15 cellular contexts compared by ENCODE assay signal in the genomic region with DNA sequence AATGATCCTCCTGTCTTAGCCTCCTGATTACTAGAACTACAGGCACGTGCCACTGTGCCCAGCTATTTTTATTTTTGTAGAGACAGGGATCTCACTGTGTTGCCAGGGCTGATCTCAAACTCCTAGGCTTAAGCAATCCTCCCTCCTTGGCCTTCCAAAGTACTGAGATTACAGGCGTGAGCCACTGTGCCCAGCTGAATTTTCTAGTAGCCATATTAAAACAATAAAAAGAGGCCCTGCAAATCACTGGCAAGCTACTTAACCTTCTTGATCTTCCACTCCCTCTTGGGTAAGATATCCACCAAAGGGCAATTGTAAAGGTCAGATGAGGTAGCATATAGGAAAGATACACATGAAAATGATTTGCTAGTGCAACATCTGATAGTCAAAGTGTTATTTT.
DNase-seq lines count a peak whose midpoint lies in the region; ATAC-seq and TF ChIP-seq lines count a peak whose summit lies in the region.
"Had no signal": no experiment of that assay in that cellular context is flagged by ENCODE, and none has a peak within 500 bp of the region (broad histone marks: within the 10 kb centered on the region; RNA-seq: fewer than 3 reads in every experiment).

No MANE protein-coding gene starts in this region.

- H3K27ac ChIP-seq in right atrium auricular region: peak overlapping the region in 1 of 2 donors; percentile 70
- H3K27ac ChIP-seq in coronary artery: peak overlapping the region; percentile 27 to 85
- no peak overlapping the region for H3K27ac ChIP-seq in aorta (ENCODE audit: low read depth in 1 of 2, low read length in 2 of 2)

- H3K27me3 ChIP-seq in right atrium auricular region (no peaks in the 10 kb centered on the region), aorta (ENCODE audit: control insufficient read depth in 1 of 2, insufficient read depth in 2 of 2, low read length in 1 of 2) (no peaks in the 10 kb centered on the region)
- H3K27me3 ChIP-seq: thyroid gland had no signal

- DNase-seq in left cardiac atrium (no peak), right atrium auricular region (ENCODE audit: low spot score) (no peak), coronary artery (ENCODE audit: low spot score) (no peak), nephron progenitor cell (no peak), aorta (no peak)
- no peak for DNase-seq in stimulated activated CD8-positive, alpha-beta memory T cell treated with anti-CD3 and anti-CD28 coated beads, Interleukin-4, amount 100 ng/mL, for 48 hours
- no peak for DNase-seq in NK-92 treated with Interleukin-12 subunit alpha and Interleukin-12 subunit beta, amount 100 ng/mL, for 24 hours (lab: John Stamatoyannopoulos, UW)
- DNase-seq: activated CD4-positive, alpha-beta T cell treated with anti-CD3 and anti-CD28 coated beads, Interleukin-2, amount 50 U/mL, for 4 hours; effector CD8-positive, alpha-beta T cell; NCI-H1105 treated with DMSO at 0.1 percent for 48 hours; NCI-H510A; stimulated activated CD4-positive, alpha-beta T cell treated with anti-CD3 and anti-CD28 coated beads, Interleukin-12 subunit alpha, Interleukin-12 subunit beta, amount 100 ng/mL, for 4 hours; T-helper 9 cell had no signal

- H3K36me3 ChIP-seq in right atrium auricular region (no peaks in the 10 kb centered on the region), aorta (ENCODE audit: control insufficient read depth in 1 of 2, insufficient read depth in 2 of 2, low read length in 1 of 2) (no peaks in the 10 kb centered on the region)
- H3K36me3 ChIP-seq: thyroid gland had no signal

- peak; percentile 20 to 40 for ATAC-seq in left cardiac atrium
- peak; percentile 26 for ATAC-seq in aorta (ENCODE audit: low FRiP score)
- ATAC-seq in GM21737 (IDR thresholded peaks at IDR 0.05; ENCODE audit: unreplicated experiment): no peak

- H3K9me3 ChIP-seq in right atrium auricular region: no peaks in the 10 kb centered on the region
- H3K9me3 ChIP-seq in aorta (ENCODE audit: control insufficient read depth, low read length): no peaks in the 10 kb centered on the region
- H3K9me3 ChIP-seq: thyroid gland had no signal

- no peaks in the 10 kb centered on the region for H3K9me3 Mint-ChIP-seq in nephron progenitor cell

- no peak overlapping the region for H3K4me3 ChIP-seq in right atrium auricular region
- no peak overlapping the region for H3K4me3 ChIP-seq in coronary artery
- no peak overlapping the region for H3K4me3 ChIP-seq in aorta (ENCODE audit: low read length in 2 of 2)
- H3K4me3 ChIP-seq: thyroid gland had no signal

- H3K4me1 Mint-ChIP-seq in nephron progenitor cell: peaks cover 41% of the 10 kb centered on the region

- no peak overlapping the region for H3K4me3 Mint-ChIP-seq in nephron progenitor cell

- H3K27ac Mint-ChIP-seq in nephron progenitor cell: peak overlapping the region; percentile 96

- H3K36me3 Mint-ChIP-seq in nephron progenitor cell (ENCODE audit: low read depth): no peaks in the 10 kb centered on the region

- intact Hi-C loops in left cardiac atrium (cut with DNase I): no loop called here
- intact Hi-C loops in aorta (cut with DNase I): no loop called here

- H3K4me1 ChIP-seq in right atrium auricular region (peaks cover 0 to 14% of the 10 kb centered on the region in 2 donors), aorta (ENCODE audit: control insufficient read depth in 1 of 2, insufficient read depth in 2 of 2, low read length in 2 of 2) (peaks cover 0 to 2% of the 10 kb centered on the region in 2 donors)

- TF ChIP-seq CTCF in right atrium auricular region (IDR thresholded peaks at IDR 0.05) (no peak), coronary artery (IDR thresholded peaks at IDR 0.05) (no peak), nephron progenitor cell (IDR thresholded peaks at IDR 0.05) (no peak)

- H3K27me3 Mint-ChIP-seq in nephron progenitor cell (ENCODE audit: low read depth, poor library complexity): no peaks in the 10 kb centered on the region

- 5 to 7% methylated on average over 2 of the region's 2 CpGs for WGBS in aorta, 2 donors

Comparison
In these comparisons a context has a peak if more than half of its experiments do, and no peak if none do; other contexts are left out.
1. H3K27ac ChIP-seq: peak in coronary artery (2 of 2); none in aorta (0 of 2).